Comparison of ENCODE assay signal across 14 cellular contexts in genomic region chr6:31899882-31900722, GRCh38. TPM values are rescaled to one million over a fixed set of nuclear protein-coding genes. Genes with fewer than 3 reads are reported as not detected.
DNase-seq lines count a peak whose midpoint lies in the region; ATAC-seq and TF ChIP-seq lines count a peak whose summit lies in the region.
"Had no signal": no experiment of that assay in that cellular context is flagged by ENCODE, and none has a peak within 500 bp of the region (broad histone marks: within the 10 kb centered on the region; RNA-seq: fewer than 3 reads in every experiment).

No MANE protein-coding gene starts in this region.

- H3K4me3 ChIP-seq in left lung, result no peak overlapping the region

- no peaks in the 10 kb centered on the region for H3K9me3 Mint-ChIP-seq in activated CD4-positive, alpha-beta memory T cell treated with anti-CD3 and anti-CD28 coated beads for 36 hours
- H3K9me3 Mint-ChIP-seq in memory B cell, result no peaks in the 10 kb centered on the region
- H3K9me3 Mint-ChIP-seq: CD14-positive monocyte had no signal

- H3K4me3 Mint-ChIP-seq in activated CD4-positive, alpha-beta memory T cell treated with anti-CD3 and anti-CD28 coated beads for 36 hours, result no peak overlapping the region
- peak overlapping the region; percentile 67 for H3K4me3 Mint-ChIP-seq in memory B cell

- TF ChIP-seq CTCF in left lung (IDR thresholded peaks at IDR 0.05), result no peak

- no peak overlapping the region for H3K27ac Mint-ChIP-seq in activated CD4-positive, alpha-beta memory T cell treated with anti-CD3 and anti-CD28 coated beads for 36 hours
- no peak overlapping the region for H3K27ac Mint-ChIP-seq in memory B cell

- H3K27ac ChIP-seq in left lung, result no peak overlapping the region

- H3K9me3 ChIP-seq in left lung, result no peaks in the 10 kb centered on the region

- H3K4me1 Mint-ChIP-seq in activated CD4-positive, alpha-beta memory T cell treated with anti-CD3 and anti-CD28 coated beads for 36 hours (ENCODE audit: low read depth), result peaks cover 37% of the 10 kb centered on the region
- H3K4me1 Mint-ChIP-seq in memory B cell, result peaks cover 30% of the 10 kb centered on the region

- ATAC-seq in memory B cell (ENCODE audit: low read depth), result no peak
- no peak for ATAC-seq in GM18861 (IDR thresholded peaks at IDR 0.05; ENCODE audit: unreplicated experiment)
- ATAC-seq in left lung, result no peak

- H3K36me3 Mint-ChIP-seq in activated CD4-positive, alpha-beta memory T cell treated with anti-CD3 and anti-CD28 coated beads for 36 hours, result peaks cover 1% of the 10 kb centered on the region
- H3K36me3 Mint-ChIP-seq in memory B cell, result no peaks in the 10 kb centered on the region

- DNase-seq in stimulated activated CD4-positive, alpha-beta T cell treated with anti-CD3 and anti-CD28 coated beads, Interleukin-15, amount 100 ng/mL, for 24 hours, result peak; percentile 25
- DNase-seq in stimulated activated CD4-positive, alpha-beta T cell treated with anti-CD3 and anti-CD28 coated beads, Interleukin-4, amount 100 ng/mL, for 4 hours, result no peak
- peak; percentile 20 for DNase-seq in activated CD4-positive, alpha-beta memory T cell treated with anti-CD3 and anti-CD28 coated beads for 36 hours
- DNase-seq in memory B cell (ENCODE audit: low spot score in 2 of 2) (no peak), activated gamma-delta T cell (lab: John Stamatoyannopoulos, UW) (no peak), activated gamma-delta T cell treated with Interleukin-2 at 50 U/mL for 16 hours (no peak), left lung (no peak)
- DNase-seq: glutamatergic neuron, NCI-H146 had no signal

- CTCF ChIA-PET in activated CD4-positive, alpha-beta memory T cell treated with anti-CD3 and anti-CD28 coated beads for 36 hours (lab: Charles Lee), result no interaction called here

- peaks cover 21 to 48% of the 10 kb centered on the region in 2 donors for H3K4me1 ChIP-seq in left lung

- no peaks in the 10 kb centered on the region for H3K27me3 Mint-ChIP-seq in activated CD4-positive, alpha-beta memory T cell treated with anti-CD3 and anti-CD28 coated beads for 36 hours
- no peaks in the 10 kb centered on the region for H3K27me3 Mint-ChIP-seq in memory B cell

- H3K27me3 ChIP-seq in left lung, result no peaks in the 10 kb centered on the region

- POLR2A ChIA-PET in activated CD4-positive, alpha-beta memory T cell treated with anti-CD3 and anti-CD28 coated beads for 36 hours (lab: Charles Lee), result no interaction called here

- intact Hi-C loops in activated CD4-positive, alpha-beta memory T cell treated with anti-CD3 and anti-CD28 coated beads for 36 hours (cut with micrococcal nuclease), result loop anchor here (5.0 kb wide), 1 partner anchor 68 kb away; no protein-coding TSS in a partner anchor
- intact Hi-C loops in left lung (cut with DNase I), result no loop called here

- H3K36me3 ChIP-seq in left lung, result peaks cover 0 to 5% of the 10 kb centered on the region in 2 donors

RNA-seq across cellular contexts. Expression of gene ZBTB12, which starts 1.8 kb away (rescaled TPM):
- 1 to 10 TPM; 1.8 to 2.0 TPM for total RNA-seq in activated CD4-positive, alpha-beta memory T cell treated with anti-CD3 and anti-CD28 coated beads for 36 hours
- 1 to 10 TPM; 4.8 to 6.5 TPM for total RNA-seq in left lung

RNA-seq across cellular contexts. Expression of gene EHMT2, which starts 2.6 kb away (rescaled TPM):
- 10 to 100 TPM; 45.5 to 46.0 TPM for total RNA-seq in activated CD4-positive, alpha-beta memory T cell treated with anti-CD3 and anti-CD28 coated beads for 36 hours
- total RNA-seq in left lung, result 10 to 100 TPM; 41.0 to 42.3 TPM

RNA-seq across cellular contexts. Expression of gene SLC44A4, which starts 21.3 kb away (rescaled TPM):
- total RNA-seq in activated CD4-positive, alpha-beta memory T cell treated with anti-CD3 and anti-CD28 coated beads for 36 hours, result under 1 TPM in 1 of 2 experiments, not detected in 1; 0.17 TPM
- total RNA-seq in left lung, result 10 to 100 TPM; 37.5 to 78.8 TPM
- total RNA-seq: activated CD8-positive, alpha-beta memory T cell treated with anti-CD3 and anti-CD28 coated beads for 36 hours; GM23248; osteoblast had no signal

RNA-seq across cellular contexts. Expression of gene C2, which starts 27.4 kb away (rescaled TPM):
- 1 to 10 TPM in 1 of 2 experiments, under 1 TPM in 1; 0.97 to 1.0 TPM for total RNA-seq in activated CD4-positive, alpha-beta memory T cell treated with anti-CD3 and anti-CD28 coated beads for 36 hours
- total RNA-seq in left lung, result 100 to 1,000 TPM; 181 to 192 TPM

RNA-seq across cellular contexts. Expression of gene NEU1, which starts 37.5 kb away (rescaled TPM):
- 10 to 100 TPM; 13.0 to 13.4 TPM for total RNA-seq in activated CD4-positive, alpha-beta memory T cell treated with anti-CD3 and anti-CD28 coated beads for 36 hours
- 100 to 1,000 TPM in 1 of 2 donors, 10 to 100 TPM in 1; 90.4 to 106 TPM for total RNA-seq in left lung

Comparison
In these comparisons a context has a peak if more than half of its experiments do, and no peak if none do; other contexts are left out.
1. DNase-seq: peak in stimulated activated CD4-positive, alpha-beta T cell treated with anti-CD3 and anti-CD28 coated beads, Interleukin-15, amount 100 ng/mL, for 24 hours (single experiment) and activated CD4-positive, alpha-beta memory T cell treated with anti-CD3 and anti-CD28 coated beads for 36 hours (single experiment); none in stimulated activated CD4-positive, alpha-beta T cell treated with anti-CD3 and anti-CD28 coated beads, Interleukin-4, amount 100 ng/mL, for 4 hours (0 of 2), memory B cell (0 of 2), activated gamma-delta T cell (single experiment), activated gamma-delta T cell treated with Interleukin-2 at 50 U/mL for 16 hours (single experiment) and left lung (0 of 2).
2. RNA of gene SLC44A4, which starts 21.3 kb away (total RNA-seq): 37.5 to 78.8 TPM in left lung; 0.17 TPM in activated CD4-positive, alpha-beta memory T cell treated with anti-CD3 and anti-CD28 coated beads for 36 hours; every median in the first group is over 10 times any median in the second.